Comparison of ENCODE assay signal across 26 cellular contexts in the genomic region with DNA sequence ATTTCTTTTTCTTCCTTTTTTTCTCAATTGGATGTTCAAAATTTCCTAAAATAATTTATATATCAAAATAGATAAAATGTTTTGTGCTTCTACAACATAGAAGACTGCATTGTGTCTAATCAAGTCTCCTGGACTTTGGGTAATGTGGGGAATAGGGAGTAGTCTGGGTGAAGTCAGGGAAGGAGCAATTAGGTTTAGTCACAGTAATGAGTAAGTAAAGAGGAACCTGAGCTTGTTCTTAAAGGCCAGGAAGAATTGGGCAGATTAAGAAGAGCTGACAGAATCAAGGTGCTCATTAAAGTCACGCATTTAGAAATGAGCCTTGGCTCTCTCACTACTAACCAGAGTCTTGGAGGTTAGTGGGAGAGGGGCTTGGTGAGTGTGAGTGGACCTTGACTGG.
A peak's percentile ranks its signal among the peaks of the same experiment; 100 is the strongest.
DNase-seq lines count a peak whose midpoint lies in the region; FAIRE-seq and TF ChIP-seq lines count a peak whose summit lies in the region.
"Had no signal": no experiment of that assay in that cellular context is flagged by ENCODE, and none has a peak within 500 bp of the region (broad histone marks: within the 10 kb centered on the region; RNA-seq: fewer than 3 reads in every experiment).

No MANE protein-coding gene starts in this region.

- TF ChIP-seq POLR2A in Peyer's patch (IDR thresholded peaks at IDR 0.05) = no peak

- WGBS in smooth muscle cell (ENCODE audit: low lambda C conversion rate) = 88% methylated on average over 1 of the region's 1 CpG

- no peak overlapping the region for H3K27ac Mint-ChIP-seq in HFFc6
- H3K27ac Mint-ChIP-seq: CD4-positive, CD25-positive, alpha-beta regulatory T cell; T-cell had no signal

- no peak overlapping the region for H3K4me3 Mint-ChIP-seq in HFFc6
- H3K4me3 Mint-ChIP-seq: CD4-positive, CD25-positive, alpha-beta regulatory T cell; T-cell had no signal

- H3K9ac ChIP-seq in smooth muscle cell (ENCODE audit: low read depth) = no peak overlapping the region

- no peaks in the 10 kb centered on the region for H3K36me3 Mint-ChIP-seq in HFFc6 (ENCODE audit: low read depth)
- H3K36me3 Mint-ChIP-seq: CD4-positive, CD25-positive, alpha-beta regulatory T cell; T-cell had no signal

- H3K9me3 Mint-ChIP-seq in HFFc6 = no peaks in the 10 kb centered on the region
- H3K9me3 Mint-ChIP-seq: T-cell had no signal

- no peak overlapping the region for H3K4me2 ChIP-seq in smooth muscle cell

- H3K4me1 ChIP-seq in smooth muscle cell (ENCODE audit: low read depth) (no peaks in the 10 kb centered on the region), Peyer's patch (peaks cover 0 to 8% (median 0%) of the 10 kb centered on the region in 4 donors)
- H3K4me1 ChIP-seq: SJSA1 had no signal

- H2AFZ ChIP-seq in smooth muscle cell (ENCODE audit: low read depth) = no peak overlapping the region

- H4K20me1 ChIP-seq in smooth muscle cell (ENCODE audit: low read depth) = no peaks in the 10 kb centered on the region

- no peak for TF ChIP-seq CTCF in HFFc6 (IDR thresholded peaks at IDR 0.05)
- TF ChIP-seq CTCF in bronchial epithelial cell (IDR thresholded peaks at IDR 0.05; ENCODE audit: insufficient read depth, low read length, severe bottlenecking) = no peak
- no peak for TF ChIP-seq CTCF in smooth muscle cell (IDR thresholded peaks at IDR 0.05; ENCODE audit: borderline replicate concordance, insufficient read depth, poor library complexity, severe bottlenecking)
- no peak for TF ChIP-seq CTCF in Peyer's patch (IDR thresholded peaks at IDR 0.05)

- no peaks in the 10 kb centered on the region for H3K9me3 ChIP-seq in smooth muscle cell (replicated peaks; ENCODE audit: low read depth)
- no peaks in the 10 kb centered on the region for H3K9me3 ChIP-seq in Peyer's patch
- H3K9me3 ChIP-seq: SJSA1 had no signal

- H3K79me2 ChIP-seq in smooth muscle cell (ENCODE audit: low read depth) = no peaks in the 10 kb centered on the region

- H3K4me3 ChIP-seq in bronchial epithelial cell (ENCODE audit: low read depth, low read length) (no peak overlapping the region), smooth muscle cell (no peak overlapping the region), Peyer's patch (no peak overlapping the region)
- H3K4me3 ChIP-seq: SJSA1 had no signal

- no peak for FAIRE-seq in bronchial epithelial cell (lab: Jason Lieb, UNC)
- FAIRE-seq: GM12892, H54 had no signal

- peaks cover 39% of the 10 kb centered on the region for H3K4me1 Mint-ChIP-seq in HFFc6 (ENCODE audit: low read depth)
- H3K4me1 Mint-ChIP-seq: CD4-positive, CD25-positive, alpha-beta regulatory T cell had no signal

- no peak overlapping the region for H3K27ac ChIP-seq in smooth muscle cell (ENCODE audit: low read depth)
- H3K27ac ChIP-seq in Peyer's patch = no peak overlapping the region
- H3K27ac ChIP-seq: SJSA1 had no signal

- H3F3A ChIP-seq in smooth muscle cell (ENCODE audit: low read depth) = no peaks in the 10 kb centered on the region

- H3K27me3 Mint-ChIP-seq in HFFc6 (ENCODE audit: insufficient read depth) = no peaks in the 10 kb centered on the region
- H3K27me3 Mint-ChIP-seq: CD4-positive, CD25-positive, alpha-beta regulatory T cell had no signal

- H3K36me3 ChIP-seq in bronchial epithelial cell (ENCODE audit: control insufficient read depth, insufficient read depth, low read length) (no peaks in the 10 kb centered on the region), smooth muscle cell (ENCODE audit: low read depth) (no peaks in the 10 kb centered on the region), Peyer's patch (no peaks in the 10 kb centered on the region)
- H3K36me3 ChIP-seq: SJSA1 had no signal

- H3K27me3 ChIP-seq in bronchial epithelial cell (ENCODE audit: control insufficient read depth, insufficient read depth, low read length) = no peaks in the 10 kb centered on the region
- no peaks in the 10 kb centered on the region for H3K27me3 ChIP-seq in smooth muscle cell (ENCODE audit: low read depth)
- no peaks in the 10 kb centered on the region for H3K27me3 ChIP-seq in Peyer's patch
- H3K27me3 ChIP-seq: SJSA1 had no signal

- peak; percentile 3 for DNase-seq in EL
- peak; percentile 46 for DNase-seq in HFFc6
- DNase-seq in bronchial epithelial cell (ENCODE audit: low read depth) = peak; percentile 14
- peak; percentile 16 for DNase-seq in renal cortical epithelial cell (ENCODE audit: low read depth)
- DNase-seq in NCI-H1417 (lab: John Stamatoyannopoulos, UW) = no peak
- no peak for DNase-seq in smooth muscle cell (lab: John Stamatoyannopoulos, UW; ENCODE audit: unreplicated experiment)
- no peak for DNase-seq in stimulated activated CD4-positive, alpha-beta T cell treated with anti-CD3 and anti-CD28 coated beads, Interleukin-4, amount 100 ng/mL, for 4 hours
- DNase-seq in Peyer's patch = no peak
- DNase-seq: CD4-positive, CD25-positive, alpha-beta regulatory T cell; DMS53; GF-D8; IMR-90; KG1; NCI-H1092; NCI-H1436; NCI-H187 treated with DMSO at 0.1 percent for 48 hours; NCI-H2171 treated with DMSO at 0.1 percent for 48 hours; NCI-H446; NCI-H524 treated with DMSO at 0.1 percent for 48 hours; NCI-H774; PC-3; Right ventricle myocardium superior; T-cell had no signal

Comparison
In these comparisons a context has a peak if more than half of its experiments do, and no peak if none do; other contexts are left out.
1. DNase-seq: peak in EL (single experiment), HFFc6 (single experiment), bronchial epithelial cell (single experiment) and renal cortical epithelial cell (single experiment); none in NCI-H1417 (0 of 3), smooth muscle cell (single experiment), stimulated activated CD4-positive, alpha-beta T cell treated with anti-CD3 and anti-CD28 coated beads, Interleukin-4, amount 100 ng/mL, for 4 hours (0 of 2) and Peyer's patch (0 of 3).